In the genomic region with DNA sequence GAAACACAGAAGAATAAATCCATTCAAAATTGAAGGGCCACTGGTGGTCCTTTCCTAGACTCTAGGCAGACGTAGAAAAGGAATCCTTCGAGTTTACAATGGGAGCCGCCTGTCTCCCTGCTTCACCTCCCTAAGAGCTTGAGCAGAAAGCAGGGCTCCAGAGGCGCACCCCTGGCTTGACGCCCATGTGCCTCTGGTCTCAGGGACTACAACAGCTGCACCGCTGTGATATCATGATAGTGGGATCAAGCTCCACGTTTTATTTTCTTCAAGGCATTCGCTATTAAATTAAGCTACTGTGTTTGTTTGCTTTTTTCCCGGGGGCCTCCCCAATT, we compare ENCODE assay signal across 8 cellular contexts.
DNase-seq lines count a peak whose midpoint lies in the region; ATAC-seq and TF ChIP-seq lines count a peak whose summit lies in the region.

No MANE protein-coding gene starts in this region.

- H3K27ac ChIP-seq in caudate nucleus (ENCODE audit: low read depth, low read length) = peak overlapping the region; percentile 48
- peak overlapping the region; percentile 80 for H3K27ac ChIP-seq in muscle layer of duodenum (ENCODE audit: low read length)

- peaks cover 9 to 35% of the 10 kb centered on the region in 2 donors for H3K4me1 ChIP-seq in muscle layer of duodenum (ENCODE audit: control insufficient read depth in 1 of 2, insufficient read depth in 2 of 2, low read length in 2 of 2)

- ATAC-seq in HG02938 (IDR thresholded peaks at IDR 0.05; ENCODE audit: unreplicated experiment) = no peak

- H3K27me3 ChIP-seq in muscle layer of duodenum (ENCODE audit: low read depth, low read length) = no peaks in the 10 kb centered on the region

- H3K4me3 ChIP-seq in AG04449 (ENCODE audit: low read depth, low read length) (peak overlapping the region; percentile 84), muscle layer of duodenum (ENCODE audit: low read depth in 1 of 2, low read length in 2 of 2) (peak overlapping the region; percentile 81 to 95)

- TF ChIP-seq CTCF in AG04449 (IDR thresholded peaks at IDR 0.05; ENCODE audit: insufficient read depth, low read length, missing control alignments) = no peak

- peaks cover 34 to 43% of the 10 kb centered on the region in 2 donors for H3K36me3 ChIP-seq in muscle layer of duodenum (ENCODE audit: control insufficient read depth in 1 of 2, insufficient read depth in 2 of 2, low read length in 2 of 2)

- DNase-seq in AG04449 (ENCODE audit: low read depth, low spot score) = no peak
- DNase-seq in HuH-7.5 (ENCODE audit: low spot score) = peak; percentile 26
- DNase-seq in caudate nucleus (lab: John Stamatoyannopoulos, UW) = no peak
- DNase-seq in NCI-H774 (lab: John Stamatoyannopoulos, UW) = no peak
- no peak for DNase-seq in DMS114 treated with DMSO at 0.1 percent for 48 hours (lab: John Stamatoyannopoulos, UW; ENCODE audit: unreplicated experiment)
- no peak for DNase-seq in GM19238 (ENCODE audit: insufficient read length, low spot score)

- H3K9me3 ChIP-seq in muscle layer of duodenum (ENCODE audit: control insufficient read depth in 1 of 2, low read length in 2 of 2) = no peaks in the 10 kb centered on the region

- CTCF ChIA-PET in AG04449 (lab: Yijun Ruan, JAX) = interaction anchor here (3.0 kb wide), 1 partner anchor 54 kb away, joined by 17 read pairs; no protein-coding TSS in a partner anchor

- POLR2A ChIA-PET in AG04449 (lab: Yijun Ruan, JAX) = interaction anchor here (0.9 to 1.7 kb wide), 5 partner anchors 9 to 1769 kb away, joined by 3 to 13 read pairs (median 3); partner anchors contain the start of genes CDCA8, MTF1 and PABPC4
